17 cellular contexts compared by ENCODE assay signal in the genomic region with DNA sequence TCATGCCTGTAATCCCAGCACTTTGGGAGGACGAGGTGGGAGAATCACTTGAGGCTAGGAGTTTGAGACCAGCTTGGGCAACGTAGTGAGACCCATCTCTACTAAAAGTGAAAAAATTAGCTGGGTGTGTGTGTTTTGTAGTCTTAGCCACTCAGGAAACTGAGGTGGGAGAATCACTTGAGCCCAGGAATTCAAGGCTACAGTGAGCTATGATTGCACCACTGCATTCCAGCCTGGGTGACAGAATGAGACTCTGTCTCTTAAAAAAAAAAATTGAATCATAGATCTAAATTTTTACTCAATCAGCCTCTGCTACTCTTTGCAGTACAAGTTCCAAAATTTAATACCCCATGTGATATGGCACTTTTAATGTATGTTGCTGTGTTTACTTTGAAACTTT.
DNase-seq lines count a peak whose midpoint lies in the region; ATAC-seq, FAIRE-seq and TF ChIP-seq lines count a peak whose summit lies in the region.
"Had no signal": no experiment of that assay in that cellular context is flagged by ENCODE, and none has a peak within 500 bp of the region (broad histone marks: within the 10 kb centered on the region; RNA-seq: fewer than 3 reads in every experiment).

No MANE protein-coding gene starts in this region.

- no peaks in the 10 kb centered on the region for H3K36me3 ChIP-seq in HepG2 (replicated peaks in 1 of 2; ENCODE audit: control insufficient read depth in 1 of 2, insufficient read depth in 2 of 2, low read length in 2 of 2)
- H3K36me3 ChIP-seq in right lobe of liver, result no peaks in the 10 kb centered on the region
- H3K36me3 ChIP-seq in adrenal gland (replicated peaks in 1 of 2), result no peaks in the 10 kb centered on the region
- H3K36me3 ChIP-seq in skeletal muscle tissue (ENCODE audit: control insufficient read depth in 3 of 3, insufficient read depth in 3 of 3, low read length in 3 of 3), result no peaks in the 10 kb centered on the region
- H3K36me3 ChIP-seq: HAP-1 had no signal

- H3K4me1 ChIP-seq in HepG2 (ENCODE audit: insufficient read depth, low read length) (peaks cover 36% of the 10 kb centered on the region), right lobe of liver (peaks cover 0 to 7% (median 0%) of the 10 kb centered on the region in 4 donors), adrenal gland (replicated peaks in 1 of 2) (peaks cover 0 to 6% of the 10 kb centered on the region in 2 donors), skeletal muscle tissue (ENCODE audit: control insufficient read depth in 3 of 3, insufficient read depth in 3 of 3, low read length in 3 of 3) (peaks cover 14 to 28% (median 19%) of the 10 kb centered on the region in 3 donors)
- H3K4me1 ChIP-seq: A549 had no signal

- H3K27me3 ChIP-seq in HepG2 (ENCODE audit: control insufficient read depth in 1 of 2, insufficient read depth in 2 of 2, low read length in 2 of 2) (no peaks in the 10 kb centered on the region; a peak in 1 of 5 replicates), right lobe of liver (no peaks in the 10 kb centered on the region), adrenal gland (no peaks in the 10 kb centered on the region), skeletal muscle tissue (ENCODE audit: control insufficient read depth in 3 of 3, insufficient read depth in 3 of 3, low read length in 3 of 3) (no peaks in the 10 kb centered on the region)

- TF ChIP-seq EP300 in HepG2 (IDR thresholded peaks at IDR 0.05; ENCODE audit: low read depth in 2 of 2, low read length in 2 of 2) (no peak), HepG2 (CRISPR knock-in tag; IDR thresholded peaks at IDR 0.05; ENCODE audit: borderline replicate concordance) (no peak)

- TF ChIP-seq RAD21 in HepG2 (CRISPR knock-in tag; IDR thresholded peaks at IDR 0.05), result no peak

- ATAC-seq in HepG2 (no peak), right lobe of liver (no peak), HG02970 (IDR thresholded peaks at IDR 0.05; ENCODE audit: low FRiP score, unreplicated experiment) (no peak), GM21529 (IDR thresholded peaks at IDR 0.05; ENCODE audit: unreplicated experiment) (no peak), GM18868 (IDR thresholded peaks at IDR 0.05; ENCODE audit: unreplicated experiment) (no peak)
- ATAC-seq: A549, PC-3 had no signal

- no TSS peak for BruUV-seq in HepG2 (replicated peaks; lab: Mats Ljungman, UMichigan)

- in situ Hi-C loops in HepG2 (cut with HindIII; ENCODE audit: extremely low pct_ligation_motif_present, low pct_unique_long_range_greater_than_20kb), result no loop called here

- POLR2A ChIA-PET in HepG2 (lab: Yijun Ruan, JAX), result interaction anchor here (0.9 kb wide), 1 partner anchor 126 kb away, joined by 3 read pairs; the partner anchor contains the start of gene CEP57L1

- no peak for FAIRE-seq in HepG2 (lab: Jason Lieb, UNC)
- FAIRE-seq: A549 had no signal

- DNase-seq in HepG2 (ENCODE audit: low spot score) (no peak), right lobe of liver (no peak), adrenal gland (peak in 4 of 7 donors; percentile 30 to 45 (median 38)), fibroblast of the aortic adventitia (ENCODE audit: low read depth) (peak; percentile 23)
- DNase-seq: DMS 273 treated with DMSO at 0.1 percent for 48 hours, KBM-7, NCI-H1436, NCI-H2029 treated with DMSO at 0.1 percent for 48 hours, NCI-H510A, NCI-H774, PC-3 had no signal

- H3K4me3 ChIP-seq in HepG2 (replicated peaks in 1 of 3; ENCODE audit: insufficient read depth in 1 of 3, low read depth in 2 of 3, low read length in 3 of 3), result no peak overlapping the region
- no peak overlapping the region for H3K4me3 ChIP-seq in right lobe of liver
- no peak overlapping the region for H3K4me3 ChIP-seq in adrenal gland
- no peak overlapping the region for H3K4me3 ChIP-seq in fibroblast of the aortic adventitia (ENCODE audit: low read depth, low read length)
- H3K4me3 ChIP-seq in skeletal muscle tissue (ENCODE audit: low read length in 3 of 3), result no peak overlapping the region
- H3K4me3 ChIP-seq: A549, HAP-1 had no signal

- no peak overlapping the region for H3K9ac ChIP-seq in HepG2 (ENCODE audit: insufficient read depth, low read depth, low read length)
- H3K9ac ChIP-seq in skeletal muscle tissue (ENCODE audit: low read depth in 1 of 3, low read length in 3 of 3), result no peak overlapping the region

- H2AFZ ChIP-seq in HepG2 (ENCODE audit: low read length), result no peak overlapping the region

- intact Hi-C loops in HepG2 (cut with micrococcal nuclease; ENCODE audit: unreplicated experiment), result no loop called here
- intact Hi-C loops in right lobe of liver (cut with DNase I), result no loop called here
- intact Hi-C loops in adrenal gland (cut with DNase I), result no loop called here

- TF ChIP-seq CTCF in HepG2 (CRISPR knock-in tag; IDR thresholded peaks at IDR 0.05), result no peak
- no peak for TF ChIP-seq CTCF in right lobe of liver (IDR thresholded peaks at IDR 0.05)
- TF ChIP-seq CTCF in adrenal gland (IDR thresholded peaks at IDR 0.05), result no peak
- TF ChIP-seq CTCF in fibroblast of the aortic adventitia (IDR thresholded peaks at IDR 0.05; ENCODE audit: insufficient read depth, low read length), result no peak

- CTCF ChIA-PET in HepG2 (lab: Yijun Ruan, JAX; ENCODE audit: low intra/inter-chr PET ratio, low total read pairs), result no interaction called here

- H3K4me2 ChIP-seq in HepG2 (ENCODE audit: low read depth, low read length), result no peak overlapping the region
- H3K4me2 ChIP-seq: A549 had no signal

- no peaks in the 10 kb centered on the region for H4K20me1 ChIP-seq in HepG2 (ENCODE audit: insufficient read depth, low read length)

- no peaks in the 10 kb centered on the region for H3K79me2 ChIP-seq in HepG2 (ENCODE audit: insufficient read depth, low read length)

- H3K27ac ChIP-seq in HepG2 (ENCODE audit: extremely low read length, insufficient read depth, low read length) (no peak overlapping the region), right lobe of liver (no peak overlapping the region), adrenal gland (no peak overlapping the region), skeletal muscle tissue (ENCODE audit: low read depth, low read length) (peak overlapping the region; percentile 8)
- H3K27ac ChIP-seq: A549 had no signal

- 36% methylated on average over 2 of the region's 2 CpGs for WGBS in HepG2 (ENCODE audit: low lambda C conversion rate)
- WGBS in right lobe of liver (ENCODE audit: insufficient coverage, low coverage, low lambda C conversion rate, missing lambda C conversion rate), result 67% methylated on average over 2 of the region's 2 CpGs
- 75 to 85% (median 80%) methylated on average over 2 of the region's 2 CpGs for WGBS in adrenal gland, 4 donors

- TF ChIP-seq POLR2A in HepG2 (IDR thresholded peaks at IDR 0.05; ENCODE audit: insufficient read depth in 1 of 2, low read depth in 2 of 2, low read length in 2 of 2), result no peak
- no peak for TF ChIP-seq POLR2A in right lobe of liver (IDR thresholded peaks at IDR 0.05)
- no peak for TF ChIP-seq POLR2A in adrenal gland (IDR thresholded peaks at IDR 0.05)

- H3K9me3 ChIP-seq in HepG2 (ENCODE audit: low read length), result no peaks in the 10 kb centered on the region
- no peaks in the 10 kb centered on the region for H3K9me3 ChIP-seq in right lobe of liver
- H3K9me3 ChIP-seq in adrenal gland (replicated peaks in 1 of 3), result no peaks in the 10 kb centered on the region
- H3K9me3 ChIP-seq in skeletal muscle tissue (ENCODE audit: control insufficient read depth in 3 of 3, low read length in 3 of 3), result no peaks in the 10 kb centered on the region
- H3K9me3 ChIP-seq: A549, HAP-1 had no signal

TF ChIP-seq in HepG2, 621 proteins besides CTCF, POLR2A, EP300 and RAD21:
- TF ChIP-seq, protein P1, sequence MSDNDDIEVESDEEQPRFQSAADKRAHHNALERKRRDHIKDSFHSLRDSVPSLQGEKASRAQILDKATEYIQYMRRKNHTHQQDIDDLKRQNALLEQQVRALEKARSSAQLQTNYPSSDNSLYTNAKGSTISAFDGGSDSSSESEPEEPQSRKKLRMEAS (IDR thresholded peaks at IDR 0.05), result no peak
- TF ChIP-seq TEAD3 (CRISPR knock-in tag; optimal IDR thresholded peaks at IDR 0.05; ENCODE audit: borderline replicate concordance), result peak; percentile 50
TF ChIP-seq in HepG2: peak in this region for 1.

Comparison
In these comparisons a context has a peak if more than half of its experiments do, and no peak if none do; other contexts are left out.
1. DNase-seq: peak in adrenal gland (4 of 7) and fibroblast of the aortic adventitia (single experiment); none in HepG2 (single experiment) and right lobe of liver (0 of 3).